1 cellular context compared by ENCODE assay signal in genomic region chr14:68191567-68192321, GRCh38.
TF ChIP-seq lines count a peak whose summit lies in the region.

No MANE protein-coding gene starts in this region.

TF ChIP-seq in HepG2, 621 proteins besides CTCF, POLR2A, EP300 and RAD21 (continued from another document and continues in another):
- TF ChIP-seq USF2 (IDR thresholded peaks at IDR 0.05; ENCODE audit: low read depth, low read length) (peak; percentile 57), USF2 (CRISPR knock-in tag; IDR thresholded peaks at IDR 0.05; ENCODE audit: borderline replicate concordance) (peak; percentile 74; the same call in 1 of the 2 replicates), ZNF124 (CRISPR knock-in tag; IDR thresholded peaks at IDR 0.05) (no peak), NR3C1 (CRISPR knock-in tag; IDR thresholded peaks at IDR 0.05) (no peak), HMGXB4 (CRISPR knock-in tag; IDR thresholded peaks at IDR 0.05; ENCODE audit: borderline replicate concordance in 1 of 2, low read depth in 1 of 2) (no peak), ZNF841 (CRISPR knock-in tag; IDR thresholded peaks at IDR 0.05; ENCODE audit: borderline replicate concordance) (no peak), CENPT (CRISPR knock-in tag; IDR thresholded peaks at IDR 0.05; ENCODE audit: low read depth) (no peak), SNAPC5 (CRISPR knock-in tag; IDR thresholded peaks at IDR 0.05; ENCODE audit: borderline replicate concordance) (0 out of 2 replicates have a peak, but pooled peaks have one; percentile 34), GFI1 (CRISPR knock-in tag; IDR thresholded peaks at IDR 0.05; ENCODE audit: borderline replicate concordance) (no peak), ATRX (CRISPR knock-in tag; IDR thresholded peaks at IDR 0.05; ENCODE audit: borderline replicate concordance) (no peak), MZF1 (CRISPR knock-in tag; IDR thresholded peaks at IDR 0.05; ENCODE audit: borderline replicate concordance) (no peak), ZNF672 (CRISPR knock-in tag; IDR thresholded peaks at IDR 0.05) (no peak), PBX2 (CRISPR knock-in tag; IDR thresholded peaks at IDR 0.05) (no peak), NCOA2 (CRISPR knock-in tag; IDR thresholded peaks at IDR 0.05) (peak; percentile 48), FOSL1 (CRISPR knock-in tag; IDR thresholded peaks at IDR 0.05; ENCODE audit: borderline replicate concordance) (no peak), KLF9 (CRISPR knock-in tag; IDR thresholded peaks at IDR 0.05; ENCODE audit: low read depth) (no peak), THAP9 (CRISPR knock-in tag; IDR thresholded peaks at IDR 0.05; ENCODE audit: borderline replicate concordance) (no peak), SETDB1 (CRISPR knock-in tag; IDR thresholded peaks at IDR 0.05; ENCODE audit: borderline replicate concordance) (no peak), ZNF251 (CRISPR knock-in tag; IDR thresholded peaks at IDR 0.05) (no peak), NFIB (CRISPR knock-in tag; IDR thresholded peaks at IDR 0.05; ENCODE audit: borderline replicate concordance) (no peak), ZNF564 (CRISPR knock-in tag; IDR thresholded peaks at IDR 0.05) (no peak), ZNF530 (CRISPR knock-in tag; IDR thresholded peaks at IDR 0.05; ENCODE audit: low read depth) (no peak), ZFP1 (CRISPR knock-in tag; IDR thresholded peaks at IDR 0.05) (no peak), ZNF3 (CRISPR knock-in tag; IDR thresholded peaks at IDR 0.05) (peak; percentile 73; the same call in 1 of the 2 replicates), MYC (CRISPR knock-in tag; IDR thresholded peaks at IDR 0.05; ENCODE audit: borderline replicate concordance) (no peak), ELK4 (CRISPR knock-in tag; IDR thresholded peaks at IDR 0.05; ENCODE audit: borderline replicate concordance) (no peak), GABPA (IDR thresholded peaks at IDR 0.05; ENCODE audit: low read depth, low read length) (no peak), GABPA (CRISPR knock-in tag; IDR thresholded peaks at IDR 0.05; ENCODE audit: low read depth) (no peak), ZNF740 (CRISPR knock-in tag; IDR thresholded peaks at IDR 0.05) (no peak), HMGXB3 (CRISPR knock-in tag; IDR thresholded peaks at IDR 0.05; ENCODE audit: borderline replicate concordance) (no peak), SAFB2 (CRISPR knock-in tag; IDR thresholded peaks at IDR 0.05; ENCODE audit: borderline replicate concordance, low read depth) (no peak), TEF (CRISPR knock-in tag; IDR thresholded peaks at IDR 0.05) (no peak), IRX3 (CRISPR knock-in tag; IDR thresholded peaks at IDR 0.05; ENCODE audit: borderline replicate concordance, low read depth) (no peak), CREB1 (IDR thresholded peaks at IDR 0.05) (no peak), CREB1 (CRISPR knock-in tag; IDR thresholded peaks at IDR 0.05) (peak; percentile 40; the same call in 1 of the 2 replicates), ZNF367 (CRISPR knock-in tag; IDR thresholded peaks at IDR 0.05; ENCODE audit: borderline replicate concordance) (no peak), ZNF275 (CRISPR knock-in tag; IDR thresholded peaks at IDR 0.05; ENCODE audit: borderline replicate concordance) (no peak), ZNF280B (CRISPR knock-in tag; IDR thresholded peaks at IDR 0.05; ENCODE audit: borderline replicate concordance) (no peak), CCDC6 (CRISPR knock-in tag; IDR thresholded peaks at IDR 0.05) (no peak), ZNF264 (CRISPR knock-in tag; IDR thresholded peaks at IDR 0.05) (no peak), SIX1 (CRISPR knock-in tag; IDR thresholded peaks at IDR 0.05; ENCODE audit: borderline replicate concordance) (no peak), HNRNPK (IDR thresholded peaks at IDR 0.05; ENCODE audit: low read depth, low read length, poor library complexity, severe bottlenecking) (no peak), RCOR2 (CRISPR knock-in tag; IDR thresholded peaks at IDR 0.05) (peak; percentile 28; the same call in 1 of the 2 replicates)
